8 cellular contexts compared by ENCODE assay signal in the genomic region with DNA sequence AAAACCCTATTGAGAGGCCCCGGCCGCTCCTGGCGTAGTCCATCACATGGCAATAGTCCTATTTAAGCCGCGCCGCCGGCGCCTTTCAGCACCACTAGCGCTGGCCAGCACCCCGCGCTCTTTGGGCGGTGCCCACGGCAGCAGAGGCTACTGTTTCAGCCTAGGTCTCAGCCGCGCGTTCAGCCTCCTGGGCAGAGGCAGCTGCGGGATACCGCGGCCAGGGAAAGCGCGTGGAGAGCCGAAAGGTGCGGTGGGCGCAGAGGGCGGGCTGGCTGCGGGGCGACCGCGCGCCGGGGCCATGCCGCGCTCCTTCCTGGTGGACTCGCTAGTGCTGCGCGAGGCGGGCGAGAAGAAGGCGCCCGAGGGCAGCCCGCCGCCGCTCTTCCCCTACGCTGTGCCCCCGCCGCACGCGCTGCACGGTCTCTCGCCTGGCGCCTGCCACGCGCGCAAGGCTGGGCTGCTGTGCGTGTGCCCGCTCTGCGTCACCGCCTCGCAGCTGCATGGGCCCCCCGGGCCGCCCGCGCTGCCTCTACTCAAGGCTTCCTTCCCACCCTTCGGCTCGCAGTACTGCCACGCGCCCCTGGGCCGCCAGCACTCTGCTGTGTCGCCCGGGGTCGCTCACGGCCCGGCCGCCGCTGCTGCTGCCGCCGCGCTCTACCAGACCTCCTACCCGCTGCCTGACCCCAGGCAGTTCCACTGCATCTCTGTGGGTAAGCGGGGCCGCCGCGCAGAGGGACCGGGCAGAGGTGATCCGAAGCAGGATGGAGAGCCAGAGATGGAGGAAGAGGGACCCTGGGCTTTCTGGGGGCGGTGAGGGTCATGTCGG. TPM values are rescaled to one million over a fixed set of nuclear protein-coding genes. Genes with fewer than 3 reads are reported as not detected.
DNase-seq lines count a peak whose midpoint lies in the region; ATAC-seq and TF ChIP-seq lines count a peak whose summit lies in the region.

TSS of gene GSX1 (plus strand) at position 91 of the 826 bp plus-strand sequence. CDS start at position 299, 208 bp downstream.

- peaks cover 99% of the 10 kb centered on the region for H3K27me3 ChIP-seq in colonic mucosa

- H3K9me3 ChIP-seq in colonic mucosa, result no peaks in the 10 kb centered on the region

- no peaks in the 10 kb centered on the region for H3K9me3 Mint-ChIP-seq in T-helper 1 cell treated with Interleukin-12 subunit alpha and Interleukin-12 subunit beta and Interleukin-4 antibody, amounts not matched to agents 30 μg/mL and 1 μg/mL, for 36 hours

- no peak for TF ChIP-seq CTCF in colonic mucosa (IDR thresholded peaks at IDR 0.05)

- H3K27ac ChIP-seq in colonic mucosa, result no peak within 1 kb of the TSS

- no peaks in the 10 kb centered on the region for H3K36me3 ChIP-seq in colonic mucosa

- H3K36me3 Mint-ChIP-seq in T-helper 1 cell treated with Interleukin-12 subunit alpha and Interleukin-12 subunit beta and Interleukin-4 antibody, amounts not matched to agents 30 μg/mL and 1 μg/mL, for 36 hours (ENCODE audit: low read depth), result peaks cover 2% of the 10 kb centered on the region

- DNase-seq in NCI-H1105 treated with DMSO at 0.1 percent for 48 hours (lab: John Stamatoyannopoulos, UW) (peak; percentile 9), NCI-H1105 (lab: John Stamatoyannopoulos, UW) (no peak), colonic mucosa (peak; percentile 44), left lobe of liver (ENCODE audit: low spot score) (peak; percentile 57)
- peak; percentile 19 to 33 for DNase-seq in stimulated activated CD4-positive, alpha-beta T cell treated with anti-CD3 and anti-CD28 coated beads, Interleukin-15, amount 100 ng/mL, for 48 hours (ENCODE audit: low read depth in 2 of 2)

- peaks cover 13% of the 10 kb centered on the region for H3K4me1 Mint-ChIP-seq in T-helper 1 cell treated with Interleukin-12 subunit alpha and Interleukin-12 subunit beta and Interleukin-4 antibody, amounts not matched to agents 30 μg/mL and 1 μg/mL, for 36 hours (ENCODE audit: low read depth)

- peak within 1 kb of the TSS; percentile 34 for H3K27ac Mint-ChIP-seq in T-helper 1 cell treated with Interleukin-12 subunit alpha and Interleukin-12 subunit beta and Interleukin-4 antibody, amounts not matched to agents 30 μg/mL and 1 μg/mL, for 36 hours

- no peak within 1 kb of the TSS for H3K9ac ChIP-seq in colonic mucosa (ENCODE audit: low read depth in 2 of 2, low read length in 2 of 2)

- no peaks in the 10 kb centered on the region for H3K4me1 ChIP-seq in colonic mucosa

- ATAC-seq in left lobe of liver, result peak; percentile 90
- ATAC-seq in HG02798 (IDR thresholded peaks at IDR 0.05; ENCODE audit: poor library complexity, unreplicated experiment), result no peak
- ATAC-seq in GM19452 (IDR thresholded peaks at IDR 0.05; ENCODE audit: unreplicated experiment), result no peak

- H3K27me3 Mint-ChIP-seq in T-helper 1 cell treated with Interleukin-12 subunit alpha and Interleukin-12 subunit beta and Interleukin-4 antibody, amounts not matched to agents 30 μg/mL and 1 μg/mL, for 36 hours (ENCODE audit: low read depth), result peaks cover 91% of the 10 kb centered on the region

- peak within 1 kb of the TSS; percentile 73 for H3K4me3 Mint-ChIP-seq in T-helper 1 cell treated with Interleukin-12 subunit alpha and Interleukin-12 subunit beta and Interleukin-4 antibody, amounts not matched to agents 30 μg/mL and 1 μg/mL, for 36 hours

- intact Hi-C loops in colonic mucosa (cut with DNase I), result no loop called here

- H3K4me3 ChIP-seq in colonic mucosa, result no peak within 1 kb of the TSS

RNA-seq across cellular contexts. Expression of gene GSX1, which starts in this region (rescaled TPM):
- total RNA-seq in colonic mucosa (not detected), left lobe of liver (not detected)

Comparison
In these comparisons a context has a peak if more than half of its experiments do, and no peak if none do; other contexts are left out.
1. Peak in DNase-seq in colonic mucosa; RNA of the gene not detected or under 1 TPM.
2. Peak in DNase-seq and ATAC-seq in left lobe of liver; RNA of the gene not detected or under 1 TPM.